18 cellular contexts compared by ENCODE assay signal in the genomic region with DNA sequence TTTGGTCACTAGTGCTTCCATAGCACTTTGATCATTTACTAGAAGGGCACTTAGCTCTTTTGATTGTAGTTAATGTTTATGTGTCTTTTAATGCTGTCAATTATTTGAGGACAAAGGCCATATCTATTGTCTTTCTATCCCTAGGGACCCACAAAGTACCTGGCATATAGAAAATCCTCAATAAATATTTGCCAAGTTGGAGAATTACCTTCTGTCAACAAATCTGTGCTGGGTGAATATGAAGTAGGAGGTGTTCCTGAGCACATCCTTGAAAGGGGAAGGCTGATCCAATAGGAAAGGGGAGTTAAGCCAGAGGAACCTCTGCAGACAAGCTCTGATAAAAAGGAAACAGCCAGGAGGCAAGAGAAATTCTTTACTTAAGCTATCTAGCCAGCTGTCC. TPM values are rescaled to one million over a fixed set of nuclear protein-coding genes. Genes with fewer than 3 reads are reported as not detected.
DNase-seq lines count a peak whose midpoint lies in the region; ATAC-seq and TF ChIP-seq lines count a peak whose summit lies in the region.
"Had no signal": no experiment of that assay in that cellular context is flagged by ENCODE, and none has a peak within 500 bp of the region (broad histone marks: within the 10 kb centered on the region; RNA-seq: fewer than 3 reads in every experiment).

No MANE protein-coding gene starts in this region.

- peak; percentile 73 to 78 for DNase-seq in Caco-2
- peak; percentile 77 for DNase-seq in NCI-H2029 treated with DMSO at 0.1 percent for 48 hours (lab: John Stamatoyannopoulos, UW)
- DNase-seq in stimulated activated CD4-positive, alpha-beta T cell treated with anti-CD3 and anti-CD28 coated beads, Interleukin-4, amount 100 ng/mL, for 24 hours = no peak
- no peak for DNase-seq in amygdala (lab: John Stamatoyannopoulos, UW)
- DNase-seq: activated B cell treated with CpG ODN at 0.5 μM for 24 hours; activated CD4-positive, alpha-beta memory T cell treated with anti-CD3 and anti-CD28 coated beads for 36 hours; activated naive CD4-positive, alpha-beta T cell treated with Interleukin-2 at 50 U/mL for 16 hours; activated T-cell treated with anti-CD3 and anti-CD28 coated beads, Interleukin-2, amount 50 U/mL, for 1 hour; EL; NCI-H1436; NCI-H226; T-helper 9 cell had no signal

- peaks cover 59% of the 10 kb centered on the region for H3K36me3 Mint-ChIP-seq in Caco-2 (ENCODE audit: insufficient read depth, unreplicated experiment)

- no peaks in the 10 kb centered on the region for H3K27me3 ChIP-seq in Caco-2 (replicated peaks; ENCODE audit: control insufficient read depth, insufficient read depth, low read length)

- peaks cover 25% of the 10 kb centered on the region for H3K9me3 Mint-ChIP-seq in Caco-2 (ENCODE audit: unreplicated experiment)
- H3K9me3 Mint-ChIP-seq: activated B cell treated with CpG ODN at 0.5 μM for 24 hours; activated CD4-positive, alpha-beta memory T cell treated with anti-CD3 and anti-CD28 coated beads for 36 hours had no signal

- H3K4me3 Mint-ChIP-seq in Caco-2 (ENCODE audit: unreplicated experiment) = peak overlapping the region; percentile 7
- H3K4me3 Mint-ChIP-seq: activated B cell treated with CpG ODN at 0.5 μM for 24 hours; activated CD4-positive, alpha-beta memory T cell treated with anti-CD3 and anti-CD28 coated beads for 36 hours had no signal

- H3K4me1 Mint-ChIP-seq in Caco-2 (ENCODE audit: low read depth, unreplicated experiment) = peaks cover 60% of the 10 kb centered on the region

- H3K27ac Mint-ChIP-seq in Caco-2 (ENCODE audit: unreplicated experiment) = peak overlapping the region; percentile 24
- H3K27ac Mint-ChIP-seq: activated B cell treated with CpG ODN at 0.5 μM for 24 hours; activated CD4-positive, alpha-beta memory T cell treated with anti-CD3 and anti-CD28 coated beads for 36 hours; progenitor cell of endocrine pancreas had no signal

- H3K4me3 ChIP-seq in Caco-2 (ENCODE audit: low read depth, low read length) = no peak overlapping the region
- H3K4me3 ChIP-seq: lung had no signal

- H3K27ac ChIP-seq in C4-2B (peak overlapping the region; percentile 66; the same call in 1 of the 2 replicates), VCaP (peak overlapping the region; percentile 40; the same call in 1 of the 2 replicates)

- BruUV-seq in Caco-2 (replicated peaks; lab: Mats Ljungman, UMichigan) = no TSS peak

- intact Hi-C loops in Caco-2 (cut with micrococcal nuclease; ENCODE audit: unreplicated experiment) = loop anchor here (1.0 to 2.0 kb wide), 6 partner anchors 9 to 59 kb away; a partner anchor contains a TSS

- ATAC-seq in HG02981 (IDR thresholded peaks at IDR 0.05; ENCODE audit: unreplicated experiment) (no peak), GM19035 (IDR thresholded peaks at IDR 0.05; ENCODE audit: unreplicated experiment) (no peak)

- H3K27me3 Mint-ChIP-seq in Caco-2 (ENCODE audit: insufficient read depth, unreplicated experiment) = no peaks in the 10 kb centered on the region
- H3K27me3 Mint-ChIP-seq: activated CD4-positive, alpha-beta memory T cell treated with anti-CD3 and anti-CD28 coated beads for 36 hours had no signal

- no peak for TF ChIP-seq CTCF in C4-2B (conservative IDR thresholded peaks at IDR 0.05)
- no peak for TF ChIP-seq CTCF in Caco-2 (IDR thresholded peaks at IDR 0.05; ENCODE audit: insufficient read depth in 1 of 2, low read depth in 1 of 2, low read length in 1 of 2, severe bottlenecking in 1 of 2, unreplicated experiment in 1 of 2)
- TF ChIP-seq CTCF in VCaP (conservative IDR thresholded peaks at IDR 0.05) = no peak

- POLR2A ChIA-PET in Caco-2 (lab: Charles Lee) = interaction anchor here (1.3 kb wide), 1 partner anchor 8 kb away, joined by 8 read pairs; a partner anchor contains a TSS

- H3K4me1 ChIP-seq in Caco-2 = peaks cover 60% of the 10 kb centered on the region

- CTCF ChIA-PET in Caco-2 (lab: Charles Lee) = interaction anchor here (0.7 to 1.3 kb wide), 2 partner anchors 25 to 47 kb away, joined by 3 to 7 read pairs; no protein-coding TSS in a partner anchor

- H3K36me3 ChIP-seq in Caco-2 (ENCODE audit: control insufficient read depth, insufficient read depth, low read length) = peaks cover 14% of the 10 kb centered on the region

- no peaks in the 10 kb centered on the region for H3K9me3 ChIP-seq in Caco-2

RNA-seq across cellular contexts. Expression of a gene that starts 8.2 kb away (rescaled TPM):
- 190 and 199 TPM in 2 replicates for total RNA-seq in Caco-2 (2022)

Comparison
In these comparisons a context has a peak if more than half of its experiments do, and no peak if none do; other contexts are left out.
1. DNase-seq: peak in Caco-2 (2 of 2) and NCI-H2029 treated with DMSO at 0.1 percent for 48 hours (single experiment); none in stimulated activated CD4-positive, alpha-beta T cell treated with anti-CD3 and anti-CD28 coated beads, Interleukin-4, amount 100 ng/mL, for 24 hours (single experiment) and amygdala (0 of 56).